Comparison of ENCODE assay signal across 9 cellular contexts in genomic region chr6:154410619-154411044, GRCh38. TPM values are rescaled to one million over a fixed set of nuclear protein-coding genes. Genes with fewer than 3 reads are reported as not detected.
DNase-seq lines count a peak whose midpoint lies in the region; ATAC-seq, FAIRE-seq and TF ChIP-seq lines count a peak whose summit lies in the region.
"Had no signal": no experiment of that assay in that cellular context is flagged by ENCODE, and none has a peak within 500 bp of the region (broad histone marks: within the 10 kb centered on the region; RNA-seq: fewer than 3 reads in every experiment).

No MANE protein-coding gene starts in this region.

- SMC1A ChIA-PET in GM12878 (lab: Charles Lee; ENCODE audit: uncharacterized antibody, unreplicated experiment) = no interaction called here

- no peaks in the 10 kb centered on the region for H3K4me1 ChIP-seq in GM12878 (ENCODE audit: control insufficient read depth, insufficient read depth, low read length)
- H3K4me1 ChIP-seq in keratinocyte (ENCODE audit: control insufficient read depth, extremely low read depth, insufficient read depth, low read length) = peaks cover 12% of the 10 kb centered on the region

- H3K36me3 ChIP-seq in GM12878 (ENCODE audit: control insufficient read depth in 2 of 2, insufficient read depth in 2 of 2, low read length in 1 of 2) (no peaks in the 10 kb centered on the region), keratinocyte (ENCODE audit: control insufficient read depth in 2 of 2, extremely low read depth in 1 of 2, insufficient read depth in 2 of 2, low read length in 2 of 2) (peaks cover 0 to 5% of the 10 kb centered on the region in 2 experiments)

- TF ChIP-seq POLR2A in GM12878 (IDR thresholded peaks at IDR 0.05; ENCODE audit: low read depth, low read length) = no peak

- POLR2A ChIA-PET in GM12878 (lab: Charles Lee) = no interaction called here

- BruUV-seq in GM12878 (replicated peaks; lab: Mats Ljungman, UMichigan) = no TSS peak

- peak; percentile 22 for DNase-seq in NCI-H2171 treated with DMSO at 0.1 percent for 48 hours (lab: John Stamatoyannopoulos, UW)
- DNase-seq in NCI-H2171 (lab: John Stamatoyannopoulos, UW) = no peak
- DNase-seq in LHCN-M2 (ENCODE audit: low read depth) = peak; percentile 97
- no peak for DNase-seq in GM12878 (ENCODE audit: low read depth, low spot score)
- peak; percentile 25 for DNase-seq in keratinocyte (ENCODE audit: low read depth, low spot score)
- peak; percentile 61 for DNase-seq in stimulated activated CD8-positive, alpha-beta memory T cell treated with anti-CD3 and anti-CD28 coated beads, Interleukin-4, amount 100 ng/mL, for 48 hours

- H3K9me1 ChIP-seq in keratinocyte (ENCODE audit: control insufficient read depth, extremely low read depth, insufficient read depth, low read length) = no peaks in the 10 kb centered on the region

- ATAC-seq in GM12878 (peak; percentile 73), GM18861 (IDR thresholded peaks at IDR 0.05; ENCODE audit: unreplicated experiment) (no peak), HG03196 (IDR thresholded peaks at IDR 0.05; ENCODE audit: unreplicated experiment) (no peak)

- H3K4me2 ChIP-seq in GM12878 (ENCODE audit: control insufficient read depth, insufficient read depth) (no peak overlapping the region), keratinocyte (ENCODE audit: control insufficient read depth, extremely low read depth, insufficient read depth, low read depth, low read length) (peak overlapping the region; percentile 60)
- H3K4me2 ChIP-seq: BLaER1 treated with 17β-estradiol and CSF1 and Interleukin-3, amounts not matched to agents 10 nM and 100 nM had no signal

- H3K79me2 ChIP-seq in GM12878 (ENCODE audit: control insufficient read depth, insufficient read depth, low read length) = no peaks in the 10 kb centered on the region
- H3K79me2 ChIP-seq in keratinocyte (ENCODE audit: control insufficient read depth, insufficient read depth, low read length) = no peaks in the 10 kb centered on the region

- H3K27ac ChIP-seq in GM12878 (ENCODE audit: control insufficient read depth, insufficient read depth) = no peak overlapping the region
- peak overlapping the region; percentile 11 for H3K27ac ChIP-seq in keratinocyte (ENCODE audit: control insufficient read depth, insufficient read depth, low read length)
- H3K27ac ChIP-seq: BLaER1 treated with 17β-estradiol and CSF1 and Interleukin-3, amounts not matched to agents 10 nM and 100 nM had no signal

- TF ChIP-seq EP300 in GM12878 (IDR thresholded peaks at IDR 0.05; ENCODE audit: borderline replicate concordance in 1 of 2, control insufficient read depth in 1 of 2, low read depth in 2 of 2, low read length in 2 of 2) = no peak

- no peaks in the 10 kb centered on the region; a peak in 1 of 4 replicates for H3K27me3 ChIP-seq in GM12878 (replicated peaks in 1 of 2; ENCODE audit: control insufficient read depth in 2 of 2, insufficient read depth in 2 of 2, low read length in 1 of 2)
- H3K27me3 ChIP-seq in keratinocyte (ENCODE audit: control insufficient read depth, extremely low read depth, insufficient read depth, low read length) = no peaks in the 10 kb centered on the region
- H3K27me3 ChIP-seq: BLaER1 treated with 17β-estradiol and CSF1 and Interleukin-3, amounts not matched to agents 10 nM and 100 nM had no signal

- H3K4me3 ChIP-seq in GM12878 = no peak overlapping the region
- H3K4me3 ChIP-seq in keratinocyte (ENCODE audit: control insufficient read depth in 2 of 3, extremely low read depth in 1 of 3, insufficient read depth in 2 of 3, low read depth in 1 of 3, low read length in 3 of 3) = no peak overlapping the region
- H3K4me3 ChIP-seq: BLaER1 treated with 17β-estradiol and CSF1 and Interleukin-3, amounts not matched to agents 10 nM and 100 nM had no signal

- no peak overlapping the region for H3K9ac ChIP-seq in GM12878 (ENCODE audit: control insufficient read depth, insufficient read depth, low read length)
- no peak overlapping the region for H3K9ac ChIP-seq in keratinocyte (ENCODE audit: control insufficient read depth, extremely low read depth, insufficient read depth, low read length)
- H3K9ac ChIP-seq: BLaER1 treated with 17β-estradiol and CSF1 and Interleukin-3, amounts not matched to agents 10 nM and 100 nM had no signal

- intact Hi-C loops in GM12878 (cut with micrococcal nuclease; ENCODE audit: unreplicated experiment) = no loop called here

- no peak for TF ChIP-seq RAD21 in GM12878 (IDR thresholded peaks at IDR 0.05; ENCODE audit: insufficient read depth, low read depth, low read length)

- H2AFZ ChIP-seq in GM12878 (ENCODE audit: control insufficient read depth, low read depth, low read length) = no peak overlapping the region
- no peak overlapping the region for H2AFZ ChIP-seq in keratinocyte (ENCODE audit: control insufficient read depth, low read length)

- H3K9me3 ChIP-seq in GM12878 (replicated peaks; ENCODE audit: control insufficient read depth, insufficient read depth, low read length) (no peaks in the 10 kb centered on the region; the same call in 2 of the 3 replicates), keratinocyte (ENCODE audit: control insufficient read depth, low read depth, low read length) (no peaks in the 10 kb centered on the region)

- CTCF ChIA-PET in GM12878 (lab: Yijun Ruan, JAX) = no interaction called here

- in situ Hi-C loops in GM12878 (cut with MboI) = no loop called here

- WGBS in GM12878 (ENCODE audit: insufficient coverage, insufficient replicate concordance, low lambda C conversion rate, missing lambda C conversion rate) = 26% methylated on average over 7 of the region's 7 CpGs

- TF ChIP-seq CTCF in GM12878 (IDR thresholded peaks at IDR 0.05 in 2 of 3, conservative IDR thresholded peaks at IDR 0.05 in 1 of 3; ENCODE audit: control insufficient read depth in 2 of 3, extremely low read depth in 1 of 3, insufficient read depth in 1 of 3, low read depth in 3 of 3, low read length in 3 of 3) (no peak), keratinocyte (optimal IDR thresholded peaks at IDR 0.05 in 1 of 3, IDR thresholded peaks at IDR 0.05 in 1 of 3, conservative IDR thresholded peaks at IDR 0.05 in 1 of 3; ENCODE audit: extremely low read depth in 1 of 3, insufficient read depth in 2 of 3, low read length in 3 of 3) (no peak)

- dilution Hi-C loops in keratinocyte (cut with MboI; ENCODE audit: extremely low pct_ligation_motif_present, low sequenced_read_pairs) = no loop called here

- FAIRE-seq in GM12878 (lab: Jason Lieb, UNC) (no peak), keratinocyte (lab: Jason Lieb, UNC) (peak; percentile 97)

- RAD21 ChIA-PET in GM12878 (lab: Charles Lee; ENCODE audit: unreplicated experiment) = interaction anchor here (0.6 kb wide), 1 partner anchor 11 kb away, joined by 3 read pairs; no protein-coding TSS in a partner anchor

- no peaks in the 10 kb centered on the region for H4K20me1 ChIP-seq in GM12878 (ENCODE audit: control insufficient read depth, insufficient read depth)
- no peaks in the 10 kb centered on the region for H4K20me1 ChIP-seq in keratinocyte (ENCODE audit: control insufficient read depth, extremely low read depth, insufficient read depth, low read length)
- H4K20me1 ChIP-seq: BLaER1 treated with 17β-estradiol and CSF1 and Interleukin-3, amounts not matched to agents 10 nM and 100 nM had no signal

TF ChIP-seq in GM12878, 131 proteins besides CTCF, POLR2A, EP300 and RAD21:
- TF ChIP-seq ATF2 (IDR thresholded peaks at IDR 0.05; ENCODE audit: low read length) (no peak), MEF2A (IDR thresholded peaks at IDR 0.05; ENCODE audit: insufficient read depth, low read depth, low read length) (0 out of 2 replicates have a peak, but pooled peaks have one; percentile 34)

RNA-seq across cellular contexts. Expression of gene IPCEF1, which starts 54.0 kb away (rescaled TPM):
- total RNA-seq in LHCN-M2 (2014; rRNA removed) (not detected in 2 replicates), GM12878 (2014; rRNA removed) (6.4 and 7.2 TPM in 2 replicates), GM12878 (2014; rRNA removed; fragmentation: Illumina TruSeq; extraction: Trizol) (6.6 and 7.1 TPM in 2 replicates), GM12878 (2021) (4.9 and 6.8 TPM in 2 replicates)
- polyA plus RNA-seq in LHCN-M2 (2012) = not detected
- total RNA-seq in GM12878 (2013; cell fraction: nucleolus; rRNA removed) = 37.2 and 45.4 TPM in 2 replicates
- 2.9 TPM for polyA plus RNA-seq in GM12878 (2011; ENCODE audit: low read depth)
- polyA plus RNA-seq in GM12878 (2011; rRNA removed) (137 and 214 TPM in 2 replicates), GM12878 (2014; fragmentation: Illumina TruSeq; extraction: Trizol) (4.4 and 6.9 TPM in 2 replicates), GM12878 (2014; fragmentation: Nextera tagmentation; extraction: Ambion mirVana) (1 to 10 TPM; 1.3 to 2.7 TPM), GM12878 (2014; rRNA removed) (3.2 and 3.9 TPM in 2 replicates), GM12878 (2016; fragmentation: Nextera tagmentation; extraction: Ambion mirVana) (1 to 10 TPM; 1.4 to 2.1 TPM), keratinocyte (0.03 to 0.26 TPM (median 0.21 TPM) in 3 replicates)
- 69.1 and 79.9 TPM in 2 replicates for polyA plus RNA-seq in GM12878 (2011; cell fraction: cytosol; rRNA removed)
- 75.6 and 84.1 TPM in 2 replicates for polyA plus RNA-seq in GM12878 (2011; cell fraction: nucleus; rRNA removed)
- polyA plus RNA-seq in GM12878 (2012) = 2.5 and 8.6 TPM in 2 replicates
- polyA minus RNA-seq in GM12878 (2011; rRNA and poly(A)+ RNA removed) = 301 and 346 TPM in 2 replicates
- polyA minus RNA-seq in GM12878 (2011; cell fraction: cytosol; rRNA and poly(A)+ RNA removed) = 106 and 127 TPM in 2 replicates
- polyA minus RNA-seq in GM12878 (2011; cell fraction: nucleus; rRNA and poly(A)+ RNA removed) = 128 and 135 TPM in 2 replicates
- not detected for polyA plus RNA-seq in keratinocyte (2011; ENCODE audit: low read depth)
- 0.01 TPM in 1 of 2 replicates, not detected in the other for polyA plus RNA-seq in keratinocyte (2011; cell fraction: cytosol; rRNA removed)
- polyA plus RNA-seq in keratinocyte (2011; cell fraction: nucleus; rRNA removed) = 0.05 and 0.57 TPM in 2 replicates
- 0.04 TPM in 1 of 2 replicates, not detected in the other for polyA plus RNA-seq in keratinocyte (2012; ENCODE audit: low replicate concordance)
- polyA minus RNA-seq in keratinocyte = 3.4 TPM in 1 of 3 replicates, not detected in the others
- not detected for polyA minus RNA-seq in keratinocyte (2011; cell fraction: cytosol; rRNA and poly(A)+ RNA removed)
- 0.16 TPM in 1 of 2 replicates, not detected in the other for polyA minus RNA-seq in keratinocyte (2011; cell fraction: nucleus; rRNA and poly(A)+ RNA removed)

Comparison
In these comparisons a context has a peak if more than half of its experiments do, and no peak if none do; other contexts are left out.
1. DNase-seq: peak in NCI-H2171 treated with DMSO at 0.1 percent for 48 hours (single experiment), LHCN-M2 (single experiment), keratinocyte (single experiment) and stimulated activated CD8-positive, alpha-beta memory T cell treated with anti-CD3 and anti-CD28 coated beads, Interleukin-4, amount 100 ng/mL, for 48 hours (single experiment); none in NCI-H2171 (single experiment) and GM12878 (single experiment).